Comparison of ENCODE assay signal across 1 cellular context in the genomic region with DNA sequence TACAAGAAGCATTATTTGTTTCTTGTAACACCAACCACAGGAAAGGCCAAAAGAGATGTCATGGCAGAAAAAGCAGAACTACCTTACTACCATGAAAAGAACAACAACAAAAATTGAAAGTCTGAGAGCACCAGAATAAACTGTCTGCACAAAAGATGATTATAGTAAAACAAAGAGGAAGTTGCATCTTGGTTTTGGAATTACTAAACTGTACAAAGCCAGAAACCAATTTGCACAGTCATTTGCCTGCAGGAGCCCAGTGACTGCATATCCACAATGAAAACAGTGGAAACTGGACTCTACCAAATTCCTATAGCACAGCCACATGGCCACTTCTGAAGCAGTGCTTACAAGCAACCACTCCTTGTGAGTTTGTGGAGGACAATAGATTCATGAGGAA.
TF ChIP-seq lines count a peak whose summit lies in the region.

No MANE protein-coding gene starts in this region.

TF ChIP-seq in GM23338, 12 proteins besides CTCF, POLR2A, EP300 and RAD21 (continued from another document):
- TF ChIP-seq, protein P1, sequence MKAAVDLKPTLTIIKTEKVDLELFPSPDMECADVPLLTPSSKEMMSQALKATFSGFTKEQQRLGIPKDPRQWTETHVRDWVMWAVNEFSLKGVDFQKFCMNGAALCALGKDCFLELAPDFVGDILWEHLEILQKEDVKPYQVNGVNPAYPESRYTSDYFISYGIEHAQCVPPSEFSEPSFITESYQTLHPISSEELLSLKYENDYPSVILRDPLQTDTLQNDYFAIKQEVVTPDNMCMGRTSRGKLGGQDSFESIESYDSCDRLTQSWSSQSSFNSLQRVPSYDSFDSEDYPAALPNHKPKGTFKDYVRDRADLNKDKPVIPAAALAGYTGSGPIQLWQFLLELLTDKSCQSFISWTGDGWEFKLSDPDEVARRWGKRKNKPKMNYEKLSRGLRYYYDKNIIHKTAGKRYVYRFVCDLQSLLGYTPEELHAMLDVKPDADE (IDR thresholded peaks at IDR 0.05): no peak
- TF ChIP-seq STAT1 (IDR thresholded peaks at IDR 0.05; ENCODE audit: unreplicated experiment): no peak
- TF ChIP-seq ZNF331 (CRISPR knock-in tag; IDR thresholded peaks at IDR 0.05; ENCODE audit: low read depth): no peak
